ENCODE assay signal across 19 cellular contexts in genomic region chr7:64878684-64879083, GRCh38. TPM values are rescaled to one million over a fixed set of nuclear protein-coding genes. Genes with fewer than 3 reads are reported as not detected.
A peak's percentile ranks its signal among the peaks of the same experiment; 100 is the strongest.
DNase-seq lines count a peak whose midpoint lies in the region; ATAC-seq, FAIRE-seq and TF ChIP-seq lines count a peak whose summit lies in the region.
"Had no signal": no experiment of that assay in that cellular context is flagged by ENCODE, and none has a peak within 500 bp of the region (broad histone marks: within the 10 kb centered on the region; RNA-seq: fewer than 3 reads in every experiment).

No MANE protein-coding gene starts in this region.

- H4K20me1 ChIP-seq in endothelial cell of umbilical vein (replicated peaks; ENCODE audit: control insufficient read depth, extremely low read depth, insufficient read depth, low read length) = no peaks in the 10 kb centered on the region

- BruUV-seq in endothelial cell of umbilical vein (replicated peaks; lab: Mats Ljungman, UMichigan) = no TSS peak

- peaks cover 2 to 7% of the 10 kb centered on the region in 2 experiments for H3K27me3 ChIP-seq in endothelial cell of umbilical vein (ENCODE audit: control insufficient read depth in 2 of 2, insufficient read depth in 2 of 2, low read length in 2 of 2)
- H3K27me3 ChIP-seq: upper lobe of left lung had no signal

- dilution Hi-C loops in endothelial cell of umbilical vein (cut with MboI; ENCODE audit: extremely low pct_ligation_motif_present, low sequenced_read_pairs) = no loop called here

- DNase-seq in DMS53 (lab: John Stamatoyannopoulos, UW) (peak; percentile 83), M059J (ENCODE audit: low read depth) (peak; percentile 79), endothelial cell of umbilical vein (ENCODE audit: low read depth, low spot score) (peak; percentile 46), myocyte (ENCODE audit: low read depth) (peak; percentile 30), SK-N-DZ (ENCODE audit: low spot score) (no peak), NCI-H146 treated with DMSO at 0.1 percent for 48 hours (lab: John Stamatoyannopoulos, UW; ENCODE audit: unreplicated experiment) (no peak), Ammon's horn (ENCODE audit: low spot score) (no peak)
- DNase-seq in activated CD8-positive, alpha-beta memory T cell treated with anti-CD3 and anti-CD28 coated beads, Interleukin-2, amount 10 ng/mL, durations not matched to agents 7 days and 5 days = no peak
- DNase-seq: activated CD4-positive, alpha-beta memory T cell treated with anti-CD3 and anti-CD28 coated beads for 36 hours; activated CD4-positive, CD25-positive, alpha-beta regulatory T cell; activated naive CD4-positive, alpha-beta T cell treated with anti-CD3 and anti-CD28 coated beads, Interleukin-2, amount 10 ng/mL, durations not matched to agents 7 days and 5 days; activated T-cell treated with anti-CD3 and anti-CD28 coated beads, Interleukin-2, amount 50 U/mL, for 24 hours; heart right ventricle; NCI-H187; PC-3; stimulated activated CD4-positive, alpha-beta T cell treated with anti-CD3 and anti-CD28 coated beads, Interleukin-4, amount 100 ng/mL, for 4 hours had no signal

- intact Hi-C loops in endothelial cell of umbilical vein (cut with micrococcal nuclease) = no loop called here

- CTCF ChIA-PET in endothelial cell of umbilical vein (lab: Charles Lee) = no interaction called here
- CTCF ChIA-PET in activated CD8-positive, alpha-beta memory T cell treated with anti-CD3 and anti-CD28 coated beads, Interleukin-2, amount 10 ng/mL, durations not matched to agents 7 days and 5 days (lab: Charles Lee) = no interaction called here

- H3K4me1 ChIP-seq in endothelial cell of umbilical vein (ENCODE audit: control insufficient read depth, extremely low read depth, insufficient read depth, low read length) = no peaks in the 10 kb centered on the region

- peaks cover 24% of the 10 kb centered on the region for H3K27me3 Mint-ChIP-seq in activated CD8-positive, alpha-beta memory T cell treated with anti-CD3 and anti-CD28 coated beads, Interleukin-2, amount 10 ng/mL, durations not matched to agents 7 days and 5 days

- no peak overlapping the region for H3K27ac ChIP-seq in endothelial cell of umbilical vein (ENCODE audit: insufficient read depth, low read depth, low read length)
- H3K27ac ChIP-seq: heart right ventricle, neutrophil, upper lobe of left lung had no signal

- H3K4me1 Mint-ChIP-seq in activated CD8-positive, alpha-beta memory T cell treated with anti-CD3 and anti-CD28 coated beads, Interleukin-2, amount 10 ng/mL, durations not matched to agents 7 days and 5 days = peaks cover 17% of the 10 kb centered on the region

- peaks cover 2% of the 10 kb centered on the region for H3K9me3 Mint-ChIP-seq in activated CD8-positive, alpha-beta memory T cell treated with anti-CD3 and anti-CD28 coated beads, Interleukin-2, amount 10 ng/mL, durations not matched to agents 7 days and 5 days (ENCODE audit: low read depth)
- H3K9me3 Mint-ChIP-seq: activated CD4-positive, alpha-beta memory T cell treated with anti-CD3 and anti-CD28 coated beads for 36 hours had no signal

- H3K4me2 ChIP-seq in endothelial cell of umbilical vein (ENCODE audit: insufficient read depth, low read length) = no peak overlapping the region

- H2AFZ ChIP-seq in endothelial cell of umbilical vein (ENCODE audit: low read depth, low read length) = no peak overlapping the region

- no peak for TF ChIP-seq CTCF in endothelial cell of umbilical vein (IDR thresholded peaks at IDR 0.05; ENCODE audit: extremely low read depth in 1 of 2, insufficient read depth in 1 of 2, low read depth in 1 of 2, low read length in 2 of 2)

- H3K4me3 Mint-ChIP-seq in activated CD8-positive, alpha-beta memory T cell treated with anti-CD3 and anti-CD28 coated beads, Interleukin-2, amount 10 ng/mL, durations not matched to agents 7 days and 5 days = no peak overlapping the region
- H3K4me3 Mint-ChIP-seq: activated CD4-positive, alpha-beta memory T cell treated with anti-CD3 and anti-CD28 coated beads for 36 hours; activated naive CD4-positive, alpha-beta T cell treated with anti-CD3 and anti-CD28 coated beads, Interleukin-2, amount 10 ng/mL, durations not matched to agents 7 days and 5 days; activated T-cell treated with anti-CD3 and anti-CD28 coated beads, Interleukin-2, amount 50 U/mL, for 24 hours had no signal

- no peak for FAIRE-seq in endothelial cell of umbilical vein (lab: Jason Lieb, UNC)

- no peaks in the 10 kb centered on the region for H3K79me2 ChIP-seq in endothelial cell of umbilical vein (ENCODE audit: control insufficient read depth, insufficient read depth, low read length)

- no peak overlapping the region for H3K9ac ChIP-seq in endothelial cell of umbilical vein (replicated peaks; ENCODE audit: extremely low read depth, insufficient read depth, low read length)

- peaks cover 1% of the 10 kb centered on the region for H3K36me3 Mint-ChIP-seq in activated CD8-positive, alpha-beta memory T cell treated with anti-CD3 and anti-CD28 coated beads, Interleukin-2, amount 10 ng/mL, durations not matched to agents 7 days and 5 days
- H3K36me3 Mint-ChIP-seq: activated CD4-positive, alpha-beta memory T cell treated with anti-CD3 and anti-CD28 coated beads for 36 hours had no signal

- no peaks in the 10 kb centered on the region for H3K36me3 ChIP-seq in endothelial cell of umbilical vein (ENCODE audit: control insufficient read depth in 2 of 2, extremely low read depth in 1 of 2, insufficient read depth in 2 of 2, low read length in 2 of 2)
- H3K36me3 ChIP-seq: heart right ventricle, neutrophil, upper lobe of left lung had no signal

- H3K9me1 ChIP-seq in endothelial cell of umbilical vein (replicated peaks; ENCODE audit: control insufficient read depth, extremely low read depth, insufficient read depth, low read length) = no peaks in the 10 kb centered on the region

- H3K27ac Mint-ChIP-seq in activated CD8-positive, alpha-beta memory T cell treated with anti-CD3 and anti-CD28 coated beads, Interleukin-2, amount 10 ng/mL, durations not matched to agents 7 days and 5 days = no peak overlapping the region
- H3K27ac Mint-ChIP-seq: activated CD4-positive, alpha-beta memory T cell treated with anti-CD3 and anti-CD28 coated beads for 36 hours; activated naive CD4-positive, alpha-beta T cell treated with anti-CD3 and anti-CD28 coated beads, Interleukin-2, amount 10 ng/mL, durations not matched to agents 7 days and 5 days; activated T-cell treated with anti-CD3 and anti-CD28 coated beads, Interleukin-2, amount 50 U/mL, for 24 hours; T-helper 2 cell treated with Interferon-gamma antibody and Interleukin-4, amounts not matched to agents 5 μg/mL and 100 μg/mL, for 36 hours had no signal

- no peak for TF ChIP-seq POLR2A in endothelial cell of umbilical vein (IDR thresholded peaks at IDR 0.05; ENCODE audit: low read depth, low read length)

- POLR2A ChIA-PET in endothelial cell of umbilical vein (lab: Charles Lee) = no interaction called here

- no peak overlapping the region for H3K4me3 ChIP-seq in endothelial cell of umbilical vein (replicated peaks in 1 of 3; ENCODE audit: insufficient read depth in 1 of 3, low read depth in 1 of 3, low read length in 3 of 3)
- H3K4me3 ChIP-seq: heart right ventricle, upper lobe of left lung had no signal

- H3K9me3 ChIP-seq in endothelial cell of umbilical vein (replicated peaks; ENCODE audit: control insufficient read depth, insufficient read depth, low read length) = peaks cover 2% of the 10 kb centered on the region
- H3K9me3 ChIP-seq: upper lobe of left lung had no signal

- no peak for ATAC-seq in activated CD8-positive, alpha-beta memory T cell treated with anti-CD3 and anti-CD28 coated beads, Interleukin-2, amount 10 ng/mL, durations not matched to agents 7 days and 5 days
- ATAC-seq: heart right ventricle, PC-3 had no signal

TF ChIP-seq in endothelial cell of umbilical vein, 7 proteins besides CTCF, POLR2A, EP300 and RAD21:
- TF ChIP-seq FOS (IDR thresholded peaks at IDR 0.05; ENCODE audit: borderline replicate concordance, insufficient read depth, low read length) (peak; percentile 61), POLR2AphosphoS5 (IDR thresholded peaks at IDR 0.05; ENCODE audit: insufficient read depth, low read depth, low read length) (no peak), JUN (IDR thresholded peaks at IDR 0.05; ENCODE audit: borderline replicate concordance, insufficient read depth, insufficient read length, low read depth) (peak; percentile 27)

RNA-seq across cellular contexts. Expression of gene ZNF273, which starts 24.4 kb away (rescaled TPM):
- total RNA-seq in M059J (2014; rRNA removed; shearing (Covaris generic)) = 16.0 and 17.3 TPM in 2 replicates
- total RNA-seq in endothelial cell of umbilical vein = 4.0 and 4.1 TPM in 2 replicates
- polyA plus RNA-seq in endothelial cell of umbilical vein = 1.4 TPM in 2 replicates
- 1.6 and 1.9 TPM in 2 replicates for polyA plus RNA-seq in endothelial cell of umbilical vein (2011; cell fraction: cytosol; rRNA removed)
- 2.4 and 3.3 TPM in 2 replicates for polyA plus RNA-seq in endothelial cell of umbilical vein (2011; cell fraction: nucleus; rRNA removed)
- 1.6 and 1.8 TPM in 2 replicates for polyA plus RNA-seq in endothelial cell of umbilical vein (2012)
- 0.75 and 1.3 TPM in 2 replicates for polyA minus RNA-seq in endothelial cell of umbilical vein
- 3.9 TPM for polyA minus RNA-seq in endothelial cell of umbilical vein (2011; cell fraction: cytosol; rRNA and poly(A)+ RNA removed)
- polyA minus RNA-seq in endothelial cell of umbilical vein (2011; cell fraction: nucleus; rRNA and poly(A)+ RNA removed) = 3.2 and 5.2 TPM in 2 replicates
- 3.9 and 5.1 TPM in 2 replicates for total RNA-seq in myocyte
- polyA plus RNA-seq in myocyte (2012) = 1.5 TPM
- 12.1 and 17.3 TPM in 2 replicates for polyA plus RNA-seq in SK-N-DZ (2014; cell fraction: cytosol; rRNA removed)
- polyA plus RNA-seq in SK-N-DZ (2014; cell fraction: nucleus; rRNA removed) = 7.4 and 12.8 TPM in 2 replicates
- total RNA-seq in activated CD8-positive, alpha-beta memory T cell treated with anti-CD3 and anti-CD28 coated beads, Interleukin-2, amount 10 ng/mL, durations not matched to agents 7 days and 5 days = 10 to 100 TPM in 1 of 2 experiments, 1 to 10 TPM in 1; 8.4 to 13.6 TPM

Comparison
In these comparisons a context has a peak if more than half of its experiments do, and no peak if none do; other contexts are left out.
1. DNase-seq: peak in DMS53 (single experiment), M059J (single experiment), endothelial cell of umbilical vein (single experiment) and myocyte (single experiment); none in SK-N-DZ (single experiment), activated CD8-positive, alpha-beta memory T cell treated with anti-CD3 and anti-CD28 coated beads, Interleukin-2, amount 10 ng/mL, durations not matched to agents 7 days and 5 days (single experiment), NCI-H146 treated with DMSO at 0.1 percent for 48 hours (single experiment) and Ammon's horn (single experiment).